Comparison of ENCODE assay signal across 15 cellular contexts in the genomic region with DNA sequence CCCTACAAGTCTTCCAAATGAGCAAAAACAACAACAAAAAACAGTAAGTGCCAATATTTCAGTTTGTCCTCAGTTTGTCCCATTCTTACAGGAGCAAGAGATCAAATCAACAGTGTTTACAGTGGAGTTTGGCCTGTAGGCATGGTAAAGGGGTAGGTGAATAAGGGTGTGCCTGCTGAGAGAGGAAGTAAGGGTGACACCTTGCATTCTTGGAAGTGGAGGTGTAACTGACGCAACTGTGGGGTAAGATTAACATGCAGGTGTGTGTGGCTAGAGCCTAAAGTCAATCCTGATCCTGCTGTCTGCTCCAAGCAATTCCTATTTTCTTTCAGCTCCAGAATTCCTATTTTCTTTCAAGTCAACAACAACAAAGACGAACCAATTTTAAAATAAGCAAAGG. TPM values are rescaled to one million over a fixed set of nuclear protein-coding genes. Genes with fewer than 3 reads are reported as not detected.
DNase-seq lines count a peak whose midpoint lies in the region; ATAC-seq and TF ChIP-seq lines count a peak whose summit lies in the region.
"Had no signal": no experiment of that assay in that cellular context is flagged by ENCODE, and none has a peak within 500 bp of the region (broad histone marks: within the 10 kb centered on the region; RNA-seq: fewer than 3 reads in every experiment).

No MANE protein-coding gene starts in this region.

- H2AK5ac ChIP-seq in mesenchymal stem cell (ENCODE audit: low read length, severe bottlenecking) = no peak overlapping the region

- H3K4me1 ChIP-seq in endodermal cell (ENCODE audit: control insufficient read depth, insufficient read depth, low read length) = no peaks in the 10 kb centered on the region
- peaks cover 7% of the 10 kb centered on the region in 2 experiments for H3K4me1 ChIP-seq in neutrophil (ENCODE audit: control insufficient read depth in 1 of 2, insufficient read depth in 1 of 2, low read depth in 1 of 2, low read length in 1 of 2)
- peaks cover 7% of the 10 kb centered on the region for H3K4me1 ChIP-seq in mesenchymal stem cell (ENCODE audit: control insufficient read depth, insufficient read depth, low read depth, low read length)

- H3K4me1 Mint-ChIP-seq in T-cell (peaks cover 16 to 53% (median 37%) of the 10 kb centered on the region in 3 donors), endodermal cell (peaks cover 28% of the 10 kb centered on the region)

- H3K4me2 ChIP-seq in mesenchymal stem cell (ENCODE audit: low read length, poor library complexity, severe bottlenecking) = no peak overlapping the region

- DNase-seq in HT-29 (ENCODE audit: low spot score) (peak; percentile 65), T-cell (no peak), endodermal cell (peak; percentile 75), AG08395 (ENCODE audit: low spot score) (no peak), kidney glomerular epithelial cell (lab: John Stamatoyannopoulos, UW) (no peak), mesenchymal stem cell (no peak)
- DNase-seq: C1 segment of cervical spinal cord; esophagus squamous epithelium; left ventricle myocardium superior; NCI-H2171 treated with DMSO at 0.1 percent for 48 hours; SJCRH30; stimulated activated CD4-positive, alpha-beta T cell treated with anti-CD3 and anti-CD28 coated beads, Interleukin-2, amount 100 ng/mL, for 24 hours; thyroid gland had no signal

- H3K9ac ChIP-seq in endodermal cell (ENCODE audit: extremely low read depth, low read length, poor library complexity, severe bottlenecking) (no peak overlapping the region), mesenchymal stem cell (ENCODE audit: low read length) (no peak overlapping the region)

- no peak overlapping the region for H3K14ac ChIP-seq in mesenchymal stem cell (ENCODE audit: low read length in 2 of 2)

- no peak overlapping the region for H2BK5ac ChIP-seq in mesenchymal stem cell (ENCODE audit: low read depth, low read length, poor library complexity, severe bottlenecking)

- no peak overlapping the region for H3K4me3 ChIP-seq in endodermal cell (ENCODE audit: low read length)
- H3K4me3 ChIP-seq in neutrophil (ENCODE audit: low read depth in 1 of 2, low read length in 1 of 2) = no peak overlapping the region
- H3K4me3 ChIP-seq in mesenchymal stem cell (ENCODE audit: insufficient read depth in 1 of 2, low read depth in 1 of 2, low read length in 2 of 2) = no peak overlapping the region
- H3K4me3 ChIP-seq: esophagus squamous epithelium, right atrium auricular region, SJCRH30, thyroid gland had no signal

- H3K27me3 ChIP-seq in endodermal cell (ENCODE audit: control insufficient read depth, insufficient read depth, low read length, poor library complexity, severe bottlenecking) (no peaks in the 10 kb centered on the region), neutrophil (no peaks in the 10 kb centered on the region), mesenchymal stem cell (ENCODE audit: control insufficient read depth in 1 of 2, insufficient read depth in 1 of 2, low read length in 2 of 2) (no peaks in the 10 kb centered on the region)
- H3K27me3 ChIP-seq: esophagus squamous epithelium, right atrium auricular region, SJCRH30, thyroid gland had no signal

- peaks cover 6% of the 10 kb centered on the region for H3K9me3 ChIP-seq in endodermal cell (ENCODE audit: control insufficient read depth, low read length)
- no peaks in the 10 kb centered on the region for H3K9me3 ChIP-seq in neutrophil
- H3K9me3 ChIP-seq in mesenchymal stem cell (ENCODE audit: control insufficient read depth, low read length) = no peaks in the 10 kb centered on the region
- H3K9me3 ChIP-seq: esophagus squamous epithelium, right atrium auricular region, thyroid gland had no signal

- H4K8ac ChIP-seq in mesenchymal stem cell (ENCODE audit: low read length) = no peak overlapping the region

- H2BK15ac ChIP-seq in mesenchymal stem cell (ENCODE audit: low read depth, poor library complexity, severe bottlenecking) = no peak overlapping the region

- WGBS in endodermal cell (ENCODE audit: insufficient coverage in 1 of 2, insufficient read length in 1 of 2), 2 experiments = 89 to 100% methylated on average over 1 to 2 of the region's 2 CpGs
- 100% methylated on average over 2 of the region's 2 CpGs for WGBS in mesenchymal stem cell

- H4K91ac ChIP-seq in mesenchymal stem cell (ENCODE audit: low read length) = no peak overlapping the region

- peak; percentile 65 to 93 (median 80) for ATAC-seq in T-cell (replicated peaks in 1 of 4)
- ATAC-seq: left ventricle myocardium superior had no signal

- H3K36me3 Mint-ChIP-seq in T-cell (peaks cover 45% of the 10 kb centered on the region), endodermal cell (ENCODE audit: low read depth) (peaks cover 31% of the 10 kb centered on the region)

- H3K18ac ChIP-seq in mesenchymal stem cell (ENCODE audit: low read depth in 1 of 2, low read length in 2 of 2) = no peak overlapping the region

- H3K79me1 ChIP-seq in mesenchymal stem cell (replicated peaks; ENCODE audit: low read length, poor library complexity, severe bottlenecking) = peaks cover 23% of the 10 kb centered on the region

- POLR2A ChIA-PET in T-cell (lab: Charles Lee) = no interaction called here

- no peak overlapping the region for H2BK120ac ChIP-seq in mesenchymal stem cell (ENCODE audit: low read depth, low read length)

- H3K4ac ChIP-seq in mesenchymal stem cell (ENCODE audit: low read depth in 1 of 2, low read length in 2 of 2) = no peak overlapping the region

- H3K36me3 ChIP-seq in endodermal cell (ENCODE audit: control insufficient read depth, insufficient read depth, low read length) (peaks cover 27% of the 10 kb centered on the region), neutrophil (peaks cover 46% of the 10 kb centered on the region), mesenchymal stem cell (ENCODE audit: control insufficient read depth in 1 of 2, insufficient read depth in 2 of 2, low read depth in 1 of 2, low read length in 2 of 2) (peaks cover under 1 to 15% of the 10 kb centered on the region in 2 experiments)
- H3K36me3 ChIP-seq: right atrium auricular region, thyroid gland had no signal

- no peak overlapping the region for H3K27ac ChIP-seq in endodermal cell (ENCODE audit: low read depth, low read length)
- H3K27ac ChIP-seq in neutrophil = peak overlapping the region; percentile 43
- H3K27ac ChIP-seq in mesenchymal stem cell (ENCODE audit: low read length, poor library complexity, severe bottlenecking) = no peak overlapping the region
- H3K27ac ChIP-seq: right atrium auricular region, thyroid gland had no signal

- no peak for TF ChIP-seq CTCF in endodermal cell (conservative IDR thresholded peaks at IDR 0.05)
- no peak for TF ChIP-seq CTCF in neutrophil (IDR thresholded peaks at IDR 0.05)

- H3K27ac Mint-ChIP-seq in T-cell (peak overlapping the region; percentile 37 to 85), endodermal cell (peak overlapping the region; percentile 82)

- H3K9me3 Mint-ChIP-seq in T-cell (peaks cover 0 to 4% (median 0%) of the 10 kb centered on the region in 3 donors), endodermal cell (no peaks in the 10 kb centered on the region)

- no peak overlapping the region for H3K23ac ChIP-seq in mesenchymal stem cell (ENCODE audit: low read length in 2 of 2)

- CTCF ChIA-PET in T-cell (lab: Charles Lee) = no interaction called here

- no peak overlapping the region for H2AFZ ChIP-seq in mesenchymal stem cell (ENCODE audit: low read depth, low read length)

- H3K27me3 Mint-ChIP-seq in T-cell (no peaks in the 10 kb centered on the region), endodermal cell (ENCODE audit: insufficient read depth) (no peaks in the 10 kb centered on the region)

- H3K4me3 Mint-ChIP-seq in T-cell = peak overlapping the region in 1 of 3 donors; percentile 21
- no peak overlapping the region for H3K4me3 Mint-ChIP-seq in endodermal cell

- H2BK12ac ChIP-seq in mesenchymal stem cell (ENCODE audit: low read length in 2 of 2) = no peak overlapping the region

RNA-seq across cellular contexts. Expression of gene PFDN1, which starts 43.4 kb away (rescaled TPM):
- 60.7 and 61.2 TPM in 2 replicates for total RNA-seq in HT-29 (2014; rRNA removed; shearing (Covaris generic))
- 10 to 100 TPM; 26.9 to 32.2 (median 28.1) TPM for total RNA-seq in T-cell
- 10 to 100 TPM; 62.9 to 64.4 TPM for total RNA-seq in endodermal cell
- polyA plus RNA-seq in endodermal cell (2013, experiment 1 of 2) = 85.4 TPM
- 81.5 TPM for polyA plus RNA-seq in endodermal cell (2013, experiment 2 of 2)
- 289 TPM for polyA plus RNA-seq in mesenchymal stem cell (2013, experiment 1 of 2)
- polyA plus RNA-seq in mesenchymal stem cell (2013, experiment 2 of 2) = 256 TPM

Comparison
In these comparisons a context has a peak if more than half of its experiments do, and no peak if none do; other contexts are left out.
1. DNase-seq: peak in HT-29 (single experiment) and endodermal cell (single experiment); none in T-cell (0 of 34), AG08395 (single experiment), kidney glomerular epithelial cell (single experiment) and mesenchymal stem cell (single experiment).